In genomic region chr20:54688476-54688875, GRCh38 we compare ENCODE assay signal across 26 cellular contexts.
"Had no signal": no experiment of that assay in that cellular context is flagged by ENCODE, and none has a peak within 500 bp of the region (broad histone marks: within the 10 kb centered on the region; RNA-seq: fewer than 3 reads in every experiment).

No MANE protein-coding gene starts in this region.

- H3K27me3 ChIP-seq: ascending aorta, cardiac muscle cell, colonic mucosa had no signal

- ATAC-seq: activated CD4-positive, alpha-beta T cell treated with anti-CD3 and anti-CD28 coated beads for 36 hours; activated CD8-positive, alpha-beta memory T cell treated with anti-CD3 and anti-CD28 coated beads, Interleukin-2, amount 10 ng/mL, durations not matched to agents 7 days and 5 days; activated CD8-positive, alpha-beta T cell treated with anti-CD3 and anti-CD28 coated beads, Interleukin-2, amount 10 ng/mL, durations not matched to agents 7 days and 5 days; activated naive CD4-positive, alpha-beta T cell treated with anti-CD3 and anti-CD28 coated beads, Interleukin-2, amount 50 U/mL, for 72 hours; T-helper 17 cell had no signal

- H3K27ac ChIP-seq: ascending aorta, breast epithelium, cardiac muscle cell, colonic mucosa, epithelial cell of prostate, esophagus squamous epithelium had no signal

- H3K36me3 ChIP-seq: ascending aorta, breast epithelium, cardiac muscle cell, colonic mucosa, esophagus squamous epithelium had no signal

- H3K4me3 ChIP-seq: ascending aorta, breast epithelium, cardiac muscle cell, colonic mucosa, esophagus squamous epithelium had no signal

- DNase-seq: activated CD4-positive, alpha-beta memory T cell treated with anti-CD3 and anti-CD28 coated beads for 36 hours; activated CD4-positive, alpha-beta T cell treated with anti-CD3 and anti-CD28 coated beads for 36 hours; activated CD4-positive, alpha-beta T cell treated with anti-CD3 and anti-CD28 coated beads, Interleukin-2, amount 10 ng/mL, durations not matched to agents 24 days and 14 days; activated CD4-positive, CD25-positive, alpha-beta regulatory T cell; activated CD4-positive, CD25-positive, alpha-beta regulatory T cell treated with anti-CD3 and anti-CD28 coated beads, Interleukin-2, amount 50 U/mL, for 72 hours; activated CD8-positive, alpha-beta memory T cell treated with anti-CD3 and anti-CD28 coated beads, Interleukin-2, amount 10 ng/mL, durations not matched to agents 7 days and 5 days; activated CD8-positive, alpha-beta memory T cell treated with anti-CD3 and anti-CD28 coated beads, Interleukin-2, amount 50 U/mL, for 4 hours; activated CD8-positive, alpha-beta T cell treated with anti-CD3 and anti-CD28 coated beads, Interleukin-2, amount 10 ng/mL, durations not matched to agents 7 days and 5 days; activated effector memory CD4-positive, alpha-beta T cell treated with anti-CD3 and anti-CD28 coated beads, Interleukin-2, amount 50 U/mL, for 16 hours; activated naive CD4-positive, alpha-beta T cell; activated naive CD4-positive, alpha-beta T cell treated with anti-CD3 and anti-CD28 coated beads, Interleukin-2, amount 10 ng/mL, durations not matched to agents 7 days and 5 days; activated naive CD8-positive, alpha-beta T cell treated with anti-CD3 and anti-CD28 coated beads, Interleukin-2, amount 10 ng/mL, durations not matched to agents 7 days and 5 days; activated T-cell treated with anti-CD3 and anti-CD28 coated beads, Interleukin-2, amount 50 U/mL, for 1 hour; activated T-cell treated with anti-CD3 and anti-CD28 coated beads, Interleukin-2, amount 50 U/mL, for 48 hours; central memory CD4-positive, alpha-beta T cell; cerebellar nuclear complex; colonic mucosa; effector CD8-positive, alpha-beta T cell; esophagus squamous epithelium; head of caudate nucleus; T-helper 17 cell had no signal

- H3K4me1 ChIP-seq: ascending aorta, breast epithelium, colonic mucosa, esophagus squamous epithelium had no signal
